In the genomic region with DNA sequence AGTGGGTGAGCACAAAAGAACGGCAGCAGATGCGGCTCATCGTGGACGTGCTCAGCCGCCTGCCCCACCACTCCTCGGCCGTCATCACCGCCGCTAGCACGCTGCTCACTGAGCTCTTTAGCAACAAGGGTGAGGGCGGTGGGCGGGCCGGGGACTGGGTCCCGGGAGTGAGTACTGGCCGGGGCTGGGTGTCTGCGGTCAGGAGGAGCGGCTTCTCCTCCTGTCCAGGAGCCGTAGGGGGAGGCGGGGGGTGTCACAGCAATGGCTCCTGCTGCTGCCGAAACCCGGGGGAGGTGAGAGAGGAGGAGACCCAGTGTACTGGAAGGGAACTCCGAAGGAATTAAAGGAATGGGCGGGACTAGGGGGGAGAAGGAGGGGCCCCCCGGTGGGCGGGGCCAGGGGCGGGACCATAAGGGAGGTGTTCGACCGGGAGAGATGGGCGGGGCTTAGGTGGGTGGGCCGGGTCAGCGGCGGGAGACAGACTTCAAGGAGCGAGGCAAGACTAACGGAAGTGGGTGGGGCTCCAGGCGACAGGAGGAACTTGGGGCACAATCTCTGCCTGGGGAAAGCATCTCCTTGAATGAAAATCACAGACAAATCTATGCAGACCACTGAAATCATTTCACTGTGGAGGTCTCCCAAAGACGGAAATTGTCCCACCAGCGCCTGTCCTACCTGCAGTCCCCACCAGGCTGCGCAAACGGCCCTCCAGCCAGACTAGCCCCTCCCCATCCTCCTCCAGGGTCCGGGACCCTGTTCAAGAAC, we compare ENCODE assay signal across 9 cellular contexts. TPM values are rescaled to one million over a fixed set of nuclear protein-coding genes. Genes with fewer than 3 reads are reported as not detected.
DNase-seq lines count a peak whose midpoint lies in the region; ATAC-seq and TF ChIP-seq lines count a peak whose summit lies in the region.
"Had no signal": no experiment of that assay in that cellular context is flagged by ENCODE, and none has a peak within 500 bp of the region (broad histone marks: within the 10 kb centered on the region; RNA-seq: fewer than 3 reads in every experiment).

No MANE protein-coding gene starts in this region.

- H3K4me3 Mint-ChIP-seq in naive thymus-derived CD4-positive, alpha-beta T cell, result peak overlapping the region; percentile 86 to 94 (median 90)

- peaks cover 31% of the 10 kb centered on the region for H3K4me1 ChIP-seq in Karpas-422 (ENCODE audit: low read length)
- H3K4me1 ChIP-seq in Peyer's patch, result peaks cover 0 to 35% (median 20%) of the 10 kb centered on the region in 4 donors
- peaks cover 19 to 26% of the 10 kb centered on the region in 2 donors for H3K4me1 ChIP-seq in naive thymus-derived CD4-positive, alpha-beta T cell (ENCODE audit: control insufficient read depth in 2 of 2, insufficient read depth in 2 of 2, low read length in 2 of 2)

- no peaks in the 10 kb centered on the region for H3K9me3 ChIP-seq in Karpas-422 (ENCODE audit: low read length)
- H3K9me3 ChIP-seq in Peyer's patch, result no peaks in the 10 kb centered on the region
- H3K9me3 ChIP-seq in naive thymus-derived CD4-positive, alpha-beta T cell (ENCODE audit: control insufficient read depth in 2 of 3, low read length in 3 of 3), result no peaks in the 10 kb centered on the region

- peak overlapping the region; percentile 51; the same call in 1 of the 2 replicates for H2AFZ ChIP-seq in Karpas-422 (ENCODE audit: low read length)

- peak in 4 of 6 experiments; percentile 1 to 40 (median 28) for TF ChIP-seq CTCF in Peyer's patch (IDR thresholded peaks at IDR 0.05)

- ATAC-seq in GM21360 (IDR thresholded peaks at IDR 0.05; ENCODE audit: unreplicated experiment), result peak; percentile 62
- ATAC-seq in naive thymus-derived CD4-positive, alpha-beta T cell, result peak; percentile 96

- intact Hi-C loops in naive thymus-derived CD4-positive, alpha-beta T cell (cut with micrococcal nuclease), result loop anchor here (1.0 to 5.0 kb wide), 11 partner anchors 8 to 1184 kb away; partner anchors contain the start of genes G6PC3 (in 2 of the 2), HDAC5 (in 2 of the 2), TMEM101 (in 2 of the 2) and BECN1 (in 1 of the 2)

- H3K27me3 ChIP-seq in Karpas-422 (ENCODE audit: low read length) (no peaks in the 10 kb centered on the region), Peyer's patch (peaks cover 0 to 6% of the 10 kb centered on the region in 2 donors)
- H3K27me3 ChIP-seq in naive thymus-derived CD4-positive, alpha-beta T cell (ENCODE audit: control insufficient read depth in 2 of 2, insufficient read depth in 2 of 2, low read length in 2 of 2), result no peaks in the 10 kb centered on the region

- H3K79me2 ChIP-seq in Karpas-422 (ENCODE audit: low read length), result no peaks in the 10 kb centered on the region

- H3K27ac Mint-ChIP-seq in naive thymus-derived CD4-positive, alpha-beta T cell, result peak overlapping the region; percentile 44 to 88 (median 68)

- no peaks in the 10 kb centered on the region for H3K9me2 ChIP-seq in Karpas-422 (replicated peaks; ENCODE audit: insufficient read depth, low read length)

- peaks cover 4 to 11% (median 8%) of the 10 kb centered on the region in 5 donors for H3K36me3 Mint-ChIP-seq in naive thymus-derived CD4-positive, alpha-beta T cell

- peaks cover 0 to 4% (median 0%) of the 10 kb centered on the region in 11 donors for H3K9me3 Mint-ChIP-seq in naive thymus-derived CD4-positive, alpha-beta T cell

- H4K20me1 ChIP-seq in Karpas-422 (ENCODE audit: insufficient read depth, low read depth, low read length), result no peaks in the 10 kb centered on the region

- TF ChIP-seq POLR2A in Peyer's patch (IDR thresholded peaks at IDR 0.05), result peak; percentile 25 to 80

- CTCF ChIA-PET in naive thymus-derived CD4-positive, alpha-beta T cell (lab: Charles Lee), result interaction anchor here (1.2 kb wide), 1 partner anchor 98 kb away, joined by 4 read pairs; no protein-coding TSS in a partner anchor

- peak overlapping the region; percentile 75 for H3K9ac ChIP-seq in Karpas-422 (ENCODE audit: low read length)

- H3K4me1 Mint-ChIP-seq in naive thymus-derived CD4-positive, alpha-beta T cell, result peaks cover 16 to 30% (median 25%) of the 10 kb centered on the region in 7 donors

- H3K4me3 ChIP-seq in Karpas-422 (ENCODE audit: low read length), result peak overlapping the region; percentile 76
- H3K4me3 ChIP-seq in Peyer's patch, result peak overlapping the region; percentile 62 to 73 (median 65)
- peak overlapping the region; percentile 89 for H3K4me3 ChIP-seq in naive thymus-derived CD4-positive, alpha-beta T cell (ENCODE audit: low read length)

- peak overlapping the region; percentile 88 for H3K4me2 ChIP-seq in Karpas-422 (ENCODE audit: low read depth, low read length, poor library complexity, severe bottlenecking)

- DNase-seq in CD1c-positive myeloid dendritic cell (ENCODE audit: extremely low spot score) (peak; percentile 98), Karpas-422 (peak; percentile 98), Peyer's patch (peak; percentile 100), fibroblast of gingiva (ENCODE audit: low read depth) (peak; percentile 98)
- DNase-seq in activated T-cell treated with anti-CD3 and anti-CD28 coated beads, Interleukin-2, amount 50 U/mL, for 48 hours, result peak; percentile 99
- peak; percentile 77 to 95 (median 86) for DNase-seq in naive thymus-derived CD4-positive, alpha-beta T cell
- DNase-seq in stimulated activated CD8-positive, alpha-beta memory T cell treated with anti-CD3 and anti-CD28 coated beads, Interleukin-7, amount 100 ng/mL, for 48 hours (ENCODE audit: extremely low read depth in 1 of 2, low read depth in 1 of 2), result peak; percentile 94 to 99

- H3K36me3 ChIP-seq in Karpas-422 (ENCODE audit: insufficient read depth, low read length) (no peaks in the 10 kb centered on the region), Peyer's patch (peaks cover 0 to 31% (median 0%) of the 10 kb centered on the region in 3 donors)
- peaks cover 0 to 4% (median 0%) of the 10 kb centered on the region in 3 experiments for H3K36me3 ChIP-seq in naive thymus-derived CD4-positive, alpha-beta T cell (ENCODE audit: control insufficient read depth in 2 of 3, insufficient read depth in 3 of 3, low read length in 3 of 3)

- H3K27ac ChIP-seq in Karpas-422 (ENCODE audit: low read length) (peak overlapping the region; percentile 50), Peyer's patch (peak overlapping the region; percentile 63 to 99 (median 74))
- H3K27ac ChIP-seq in naive thymus-derived CD4-positive, alpha-beta T cell (ENCODE audit: low read depth, low read length), result peak overlapping the region; percentile 60

- POLR2A ChIA-PET in naive thymus-derived CD4-positive, alpha-beta T cell (lab: Charles Lee), result interaction anchor here (0.6 to 1.0 kb wide), 2 partner anchors 100 to 122 kb away, joined by 3 to 5 read pairs; partner anchors contain the start of gene MPP2

- peaks cover 0 to 30% (median 4%) of the 10 kb centered on the region in 5 donors for H3K27me3 Mint-ChIP-seq in naive thymus-derived CD4-positive, alpha-beta T cell

RNA-seq across cellular contexts. Expression of gene NAGS, which starts 2.3 kb away (rescaled TPM):
- total RNA-seq in Karpas-422 (2014; rRNA removed; shearing (Covaris generic); ENCODE audit: low replicate concordance), result 2.4 and 4.3 TPM in 2 replicates
- 10 to 100 TPM in 3 of 4 donors, 1 to 10 TPM in 1; 8.3 to 74.1 (median 57.3) TPM for total RNA-seq in Peyer's patch
- total RNA-seq in naive thymus-derived CD4-positive, alpha-beta T cell, result 1 to 10 TPM in 2 of 5 experiments, under 1 TPM in 3; 0.19 to 1.9 (median 0.20) TPM
- 1 to 10 TPM in 1 of 2 donors, under 1 TPM in 1; 0.41 to 2.6 TPM for polyA plus RNA-seq in naive thymus-derived CD4-positive, alpha-beta T cell

RNA-seq across cellular contexts. Expression of gene TMEM101, which starts 8.0 kb away (rescaled TPM):
- total RNA-seq in Karpas-422 (2014; rRNA removed; shearing (Covaris generic); ENCODE audit: low replicate concordance), result 26.6 and 42.4 TPM in 2 replicates
- 10 to 100 TPM in 3 of 4 donors, 1 to 10 TPM in 1; 8.3 to 20.9 (median 17.5) TPM for total RNA-seq in Peyer's patch
- 10 to 100 TPM; 12.1 to 32.0 (median 30.5) TPM for total RNA-seq in naive thymus-derived CD4-positive, alpha-beta T cell
- 10 to 100 TPM; 33.8 to 36.0 TPM for polyA plus RNA-seq in naive thymus-derived CD4-positive, alpha-beta T cell

RNA-seq across cellular contexts. Expression of gene PYY, which starts 53.0 kb away (rescaled TPM):
- 0.51 TPM in 1 of 2 replicates, not detected in the other for total RNA-seq in Karpas-422 (2014; rRNA removed; shearing (Covaris generic); ENCODE audit: low replicate concordance)
- 10 to 100 TPM in 2 of 4 donors, 1 to 10 TPM in 1, not detected in 1; 7.5 to 58.0 (median 27.5) TPM for total RNA-seq in Peyer's patch
- not detected for total RNA-seq in naive thymus-derived CD4-positive, alpha-beta T cell
- polyA plus RNA-seq in naive thymus-derived CD4-positive, alpha-beta T cell, result not detected
- total RNA-seq: activated CD8-positive, alpha-beta memory T cell treated with anti-CD3 and anti-CD28 coated beads for 36 hours had no signal

RNA-seq across cellular contexts. Expression of gene LSM12, which starts 59.7 kb away (rescaled TPM):
- 43.9 and 73.1 TPM in 2 replicates for total RNA-seq in Karpas-422 (2014; rRNA removed; shearing (Covaris generic); ENCODE audit: low replicate concordance)
- 10 to 100 TPM; 10.7 to 28.4 (median 26.1) TPM for total RNA-seq in Peyer's patch
- total RNA-seq in naive thymus-derived CD4-positive, alpha-beta T cell, result 10 to 100 TPM; 29.3 to 67.9 (median 33.2) TPM
- polyA plus RNA-seq in naive thymus-derived CD4-positive, alpha-beta T cell, result 10 to 100 TPM; 69.5 to 72.5 TPM

Comparison
In these comparisons a context has a peak if more than half of its experiments do, and no peak if none do; other contexts are left out.
1. Peak in every context shown above with its lines: DNase-seq, ATAC-seq, H3K4me3 ChIP-seq and H3K27ac ChIP-seq.